Comparison of ENCODE assay signal across 8 cellular contexts in the genomic region with DNA sequence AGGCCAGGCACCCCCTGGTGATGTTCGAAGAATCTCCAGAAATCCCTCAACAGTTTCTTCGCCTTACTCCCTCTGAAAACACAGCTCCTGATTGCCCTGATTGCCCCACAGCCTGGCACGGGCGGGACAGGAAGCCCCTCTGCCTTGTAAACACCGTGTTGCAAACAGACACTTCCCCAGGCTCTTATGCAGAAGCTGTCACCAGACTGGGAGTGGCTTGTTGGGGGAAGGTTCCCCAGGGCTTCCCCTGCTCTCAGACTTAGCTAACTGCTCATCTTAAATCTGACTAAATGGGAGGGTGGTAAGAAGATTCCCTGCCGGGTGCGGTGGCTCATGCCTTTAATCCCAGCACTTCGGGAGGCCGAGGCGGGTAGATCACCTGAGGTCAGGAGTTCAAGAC. TPM values are rescaled to one million over a fixed set of nuclear protein-coding genes. Genes with fewer than 3 reads are reported as not detected.
DNase-seq lines count a peak whose midpoint lies in the region; ATAC-seq, FAIRE-seq and TF ChIP-seq lines count a peak whose summit lies in the region.

No MANE protein-coding gene starts in this region.

- H3K9me3 Mint-ChIP-seq in activated B cell treated with CpG ODN at 0.5 μM for 24 hours = no peaks in the 10 kb centered on the region
- peaks cover 0 to 2% of the 10 kb centered on the region in 2 donors for H3K9me3 Mint-ChIP-seq in effector memory CD8-positive, alpha-beta T cell

- H4K20me1 ChIP-seq in HepG2 (ENCODE audit: insufficient read depth, low read length) = no peaks in the 10 kb centered on the region

- 29% methylated on average over 10 of the region's 10 CpGs for WGBS in liver
- WGBS in HepG2 (ENCODE audit: low lambda C conversion rate) = 25% methylated on average over 5 of the region's 10 CpGs

- TF ChIP-seq EP300 in HepG2 (IDR thresholded peaks at IDR 0.05; ENCODE audit: low read depth in 2 of 2, low read length in 2 of 2) (no peak), HepG2 (CRISPR knock-in tag; IDR thresholded peaks at IDR 0.05; ENCODE audit: borderline replicate concordance) (no peak)

- no peak for TF ChIP-seq CTCF in liver (IDR thresholded peaks at IDR 0.05; ENCODE audit: low read depth, low read length, missing input control)
- no peak for TF ChIP-seq CTCF in HepG2 (CRISPR knock-in tag; IDR thresholded peaks at IDR 0.05)
- TF ChIP-seq CTCF in activated B cell treated with CpG ODN at 0.5 μM for 24 hours (IDR thresholded peaks at IDR 0.05) = no peak

- H3K4me1 ChIP-seq in liver (ENCODE audit: control insufficient read depth in 4 of 4, insufficient read depth in 4 of 4, low read length in 3 of 4) (no peaks in the 10 kb centered on the region), HepG2 (ENCODE audit: insufficient read depth, low read length) (no peaks in the 10 kb centered on the region)

- H3K9me3 ChIP-seq in liver (ENCODE audit: control insufficient read depth in 4 of 4, low read length in 3 of 4) (no peaks in the 10 kb centered on the region), HepG2 (ENCODE audit: low read length) (no peaks in the 10 kb centered on the region)

- no peak for FAIRE-seq in HepG2 (lab: Jason Lieb, UNC)

- no peak overlapping the region for H3K4me2 ChIP-seq in HepG2 (ENCODE audit: low read depth, low read length)

- POLR2A ChIA-PET in HepG2 (lab: Yijun Ruan, JAX) = no interaction called here
- POLR2A ChIA-PET in activated B cell treated with CpG ODN at 0.5 μM for 24 hours (lab: Charles Lee) = interaction anchor here (0.5 to 5.3 kb wide), 12 partner anchors 10 to 1178 kb away, joined by 3 to 83 read pairs (median 3); a partner anchor contains a TSS

- H3K27ac Mint-ChIP-seq in activated B cell treated with CpG ODN at 0.5 μM for 24 hours = peak overlapping the region; percentile 86
- peak overlapping the region; percentile 97 for H3K27ac Mint-ChIP-seq in effector memory CD8-positive, alpha-beta T cell

- no peaks in the 10 kb centered on the region for H3K79me2 ChIP-seq in HepG2 (ENCODE audit: insufficient read depth, low read length)

- CTCF ChIA-PET in HepG2 (lab: Yijun Ruan, JAX; ENCODE audit: low intra/inter-chr PET ratio, low total read pairs) = no interaction called here
- CTCF ChIA-PET in activated B cell treated with CpG ODN at 0.5 μM for 24 hours (lab: Charles Lee) = interaction anchor here (0.8 to 1.5 kb wide), 3 partner anchors 11 to 44 kb away, joined by 3 to 9 read pairs (median 4); a partner anchor contains a TSS

- H3K27ac ChIP-seq in liver (ENCODE audit: low read depth in 1 of 2, low read length in 2 of 2) (peak overlapping the region; percentile 49 to 55), HepG2 (ENCODE audit: extremely low read length, insufficient read depth, low read length) (no peak overlapping the region)

- H3K36me3 ChIP-seq in liver (ENCODE audit: control insufficient read depth in 4 of 4, insufficient read depth in 3 of 4, low read depth in 1 of 4, low read length in 3 of 4) (no peaks in the 10 kb centered on the region), HepG2 (replicated peaks in 1 of 2; ENCODE audit: control insufficient read depth in 1 of 2, insufficient read depth in 2 of 2, low read length in 2 of 2) (no peaks in the 10 kb centered on the region)

- DNase-seq in HepG2 (ENCODE audit: low spot score) (no peak), activated B cell treated with CpG ODN at 0.5 μM for 24 hours (peak; percentile 48), ecto neural progenitor cell (ENCODE audit: low spot score) (no peak)
- DNase-seq in effector memory CD8-positive, alpha-beta T cell = peak; percentile 74 to 79 (median 78)
- peak; percentile 48 to 56 for DNase-seq in stimulated activated CD4-positive, alpha-beta T cell treated with anti-CD3 and anti-CD28 coated beads, Interleukin-15, amount 100 ng/mL, for 1 hour (ENCODE audit: low read depth in 1 of 2, low spot score in 1 of 2)

- H3K9ac ChIP-seq in liver (ENCODE audit: low read depth in 1 of 2, low read length in 2 of 2) (no peak overlapping the region), HepG2 (ENCODE audit: insufficient read depth, low read depth, low read length) (no peak overlapping the region)

- no peaks in the 10 kb centered on the region for H3K27me3 ChIP-seq in liver (ENCODE audit: control insufficient read depth in 4 of 4, insufficient read depth in 4 of 4, low read length in 3 of 4)
- H3K27me3 ChIP-seq in HepG2 (ENCODE audit: control insufficient read depth in 1 of 2, insufficient read depth in 2 of 2, low read length in 2 of 2) = peaks cover 2 to 24% of the 10 kb centered on the region in 2 experiments; a peak in 3 of 5 replicates

- no peak overlapping the region for H2AFZ ChIP-seq in HepG2 (ENCODE audit: low read length)

- H3K36me3 Mint-ChIP-seq in activated B cell treated with CpG ODN at 0.5 μM for 24 hours (ENCODE audit: low read depth) = peaks cover 37% of the 10 kb centered on the region
- H3K36me3 Mint-ChIP-seq in effector memory CD8-positive, alpha-beta T cell (ENCODE audit: insufficient read depth) = peaks cover 76% of the 10 kb centered on the region

- in situ Hi-C loops in HepG2 (cut with HindIII; ENCODE audit: extremely low pct_ligation_motif_present, low pct_unique_long_range_greater_than_20kb) = no loop called here

- ATAC-seq in HepG2 (no peak), activated B cell treated with CpG ODN at 0.5 μM for 24 hours (ENCODE audit: low read depth) (peak; percentile 99), GM18867 (IDR thresholded peaks at IDR 0.05; ENCODE audit: unreplicated experiment) (no peak), HG02981 (IDR thresholded peaks at IDR 0.05; ENCODE audit: unreplicated experiment) (no peak)
- ATAC-seq in effector memory CD8-positive, alpha-beta T cell (replicated peaks) = peak; percentile 87

- no TSS peak for BruUV-seq in HepG2 (replicated peaks; lab: Mats Ljungman, UMichigan)

- TF ChIP-seq RAD21 in liver (IDR thresholded peaks at IDR 0.05) (no peak), HepG2 (CRISPR knock-in tag; IDR thresholded peaks at IDR 0.05) (no peak)

- TF ChIP-seq POLR2A in HepG2 (IDR thresholded peaks at IDR 0.05; ENCODE audit: insufficient read depth in 1 of 2, low read depth in 2 of 2, low read length in 2 of 2) = no peak

- peak overlapping the region; percentile 70 for H3K4me3 Mint-ChIP-seq in activated B cell treated with CpG ODN at 0.5 μM for 24 hours
- H3K4me3 Mint-ChIP-seq in effector memory CD8-positive, alpha-beta T cell = peak overlapping the region; percentile 76 to 84

- intact Hi-C loops in HepG2 (cut with micrococcal nuclease; ENCODE audit: unreplicated experiment) = no loop called here
- intact Hi-C loops in activated B cell treated with CpG ODN at 0.5 μM for 24 hours (cut with micrococcal nuclease) = loop anchor here (1.0 to 5.0 kb wide), 3 partner anchors 11 to 37 kb away; a partner anchor contains a TSS

- no peaks in the 10 kb centered on the region for H3K27me3 Mint-ChIP-seq in activated B cell treated with CpG ODN at 0.5 μM for 24 hours
- no peaks in the 10 kb centered on the region for H3K27me3 Mint-ChIP-seq in effector memory CD8-positive, alpha-beta T cell

- H3K4me3 ChIP-seq in liver (ENCODE audit: low read depth in 1 of 3, low read length in 3 of 3) (no peak overlapping the region), HepG2 (replicated peaks in 1 of 3; ENCODE audit: insufficient read depth in 1 of 3, low read depth in 2 of 3, low read length in 3 of 3) (no peak overlapping the region)

- H3K4me1 Mint-ChIP-seq in activated B cell treated with CpG ODN at 0.5 μM for 24 hours = peaks cover 92% of the 10 kb centered on the region
- H3K4me1 Mint-ChIP-seq in effector memory CD8-positive, alpha-beta T cell (ENCODE audit: low read depth in 2 of 2) = peaks cover 84 to 86% of the 10 kb centered on the region in 2 donors

TF ChIP-seq in liver, 16 proteins besides CTCF, POLR2A, EP300 and RAD21 (continues in another document):
- TF ChIP-seq HNF4A (conservative IDR thresholded peaks at IDR 0.05) (no peak), JUND (IDR thresholded peaks at IDR 0.05) (no peak)

TF ChIP-seq in HepG2, 621 proteins besides CTCF, POLR2A, EP300 and RAD21 (continues in another document):
- no peak for TF ChIP-seq KDM2A (CRISPR knock-in tag; IDR thresholded peaks at IDR 0.05; ENCODE audit: borderline replicate concordance, low read depth)
- TF ChIP-seq, protein P1, sequence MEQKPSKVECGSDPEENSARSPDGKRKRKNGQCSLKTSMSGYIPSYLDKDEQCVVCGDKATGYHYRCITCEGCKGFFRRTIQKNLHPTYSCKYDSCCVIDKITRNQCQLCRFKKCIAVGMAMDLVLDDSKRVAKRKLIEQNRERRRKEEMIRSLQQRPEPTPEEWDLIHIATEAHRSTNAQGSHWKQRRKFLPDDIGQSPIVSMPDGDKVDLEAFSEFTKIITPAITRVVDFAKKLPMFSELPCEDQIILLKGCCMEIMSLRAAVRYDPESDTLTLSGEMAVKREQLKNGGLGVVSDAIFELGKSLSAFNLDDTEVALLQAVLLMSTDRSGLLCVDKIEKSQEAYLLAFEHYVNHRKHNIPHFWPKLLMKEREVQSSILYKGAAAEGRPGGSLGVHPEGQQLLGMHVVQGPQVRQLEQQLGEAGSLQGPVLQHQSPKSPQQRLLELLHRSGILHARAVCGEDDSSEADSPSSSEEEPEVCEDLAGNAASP (CRISPR knock-in tag; IDR thresholded peaks at IDR 0.05; ENCODE audit: borderline replicate concordance) = no peak

RNA-seq across cellular contexts. Expression of a gene that starts 11.2 kb away (rescaled TPM):
- total RNA-seq in liver (1 to 10 TPM; 2.9 to 7.8 TPM), HepG2 (2016; rRNA removed; fragmentation: Illumina TruSeq; extraction: Trizol) (not detected in 2 replicates), activated B cell treated with CpG ODN at 0.5 μM for 24 hours (31.0 and 34.2 TPM in 2 replicates)
- polyA plus RNA-seq in liver (1 to 10 TPM in 1 of 2 donors, under 1 TPM in 1; 0.93 to 2.3 TPM), HepG2 (2011; rRNA removed) (not detected in 2 replicates)
- not detected in 2 replicates for total RNA-seq in HepG2 (2016; cell fraction: cytosol; rRNA removed; fragmentation: Illumina TruSeq; extraction: Trizol; ENCODE audit: low read depth)
- not detected in 2 replicates for total RNA-seq in HepG2 (2016; cell fraction: insoluble cytoplasmic fraction; rRNA removed; fragmentation: Illumina TruSeq; extraction: Trizol)
- total RNA-seq in HepG2 (2016; cell fraction: membrane; rRNA removed; fragmentation: Illumina TruSeq; extraction: Trizol) = not detected in 2 replicates
- not detected in 2 replicates for total RNA-seq in HepG2 (2016; cell fraction: nucleus; rRNA removed; fragmentation: Illumina TruSeq; extraction: Trizol)
- not detected in 2 replicates for polyA plus RNA-seq in HepG2 (2011; cell fraction: cytosol; rRNA removed)
- 0.09 TPM in 1 of 2 replicates, not detected in the other for polyA plus RNA-seq in HepG2 (2011; cell fraction: nucleus; rRNA removed)
- polyA plus RNA-seq in HepG2 (2012) = not detected in 2 replicates
- not detected in 2 replicates for polyA plus RNA-seq in HepG2 (2016; cell fraction: cytosol; fragmentation: Illumina TruSeq; extraction: Trizol; ENCODE audit: low read depth)
- polyA plus RNA-seq in HepG2 (2016; cell fraction: insoluble cytoplasmic fraction; fragmentation: Illumina TruSeq; extraction: Trizol; ENCODE audit: low read depth) = not detected in 2 replicates
- not detected in 2 replicates for polyA plus RNA-seq in HepG2 (2016; cell fraction: membrane; fragmentation: Illumina TruSeq; extraction: Trizol; ENCODE audit: low read depth)
- not detected in 2 replicates for polyA plus RNA-seq in HepG2 (2016; cell fraction: nucleus; fragmentation: Illumina TruSeq; extraction: Trizol; ENCODE audit: insufficient read depth, low read depth)
- polyA minus RNA-seq in HepG2 (2011; rRNA and poly(A)+ RNA removed; ENCODE audit: low replicate concordance) = 0.19 TPM in 1 of 2 replicates, not detected in the other
- not detected in 2 replicates for polyA minus RNA-seq in HepG2 (2011; cell fraction: cytosol; rRNA and poly(A)+ RNA removed)
- not detected in 2 replicates for polyA minus RNA-seq in HepG2 (2011; cell fraction: nucleus; rRNA and poly(A)+ RNA removed)

Comparison
In these comparisons a context has a peak if more than half of its experiments do, and no peak if none do; other contexts are left out.
1. ATAC-seq: peak in activated B cell treated with CpG ODN at 0.5 μM for 24 hours (single experiment) and effector memory CD8-positive, alpha-beta T cell (single experiment); none in HepG2 (single experiment), GM18867 (single experiment) and HG02981 (single experiment).
2. DNase-seq: peak in activated B cell treated with CpG ODN at 0.5 μM for 24 hours (single experiment), effector memory CD8-positive, alpha-beta T cell (3 of 3) and stimulated activated CD4-positive, alpha-beta T cell treated with anti-CD3 and anti-CD28 coated beads, Interleukin-15, amount 100 ng/mL, for 1 hour (2 of 2); none in HepG2 (single experiment) and ecto neural progenitor cell (single experiment).